ENCODE assay signal across 8 cellular contexts in the genomic region with DNA sequence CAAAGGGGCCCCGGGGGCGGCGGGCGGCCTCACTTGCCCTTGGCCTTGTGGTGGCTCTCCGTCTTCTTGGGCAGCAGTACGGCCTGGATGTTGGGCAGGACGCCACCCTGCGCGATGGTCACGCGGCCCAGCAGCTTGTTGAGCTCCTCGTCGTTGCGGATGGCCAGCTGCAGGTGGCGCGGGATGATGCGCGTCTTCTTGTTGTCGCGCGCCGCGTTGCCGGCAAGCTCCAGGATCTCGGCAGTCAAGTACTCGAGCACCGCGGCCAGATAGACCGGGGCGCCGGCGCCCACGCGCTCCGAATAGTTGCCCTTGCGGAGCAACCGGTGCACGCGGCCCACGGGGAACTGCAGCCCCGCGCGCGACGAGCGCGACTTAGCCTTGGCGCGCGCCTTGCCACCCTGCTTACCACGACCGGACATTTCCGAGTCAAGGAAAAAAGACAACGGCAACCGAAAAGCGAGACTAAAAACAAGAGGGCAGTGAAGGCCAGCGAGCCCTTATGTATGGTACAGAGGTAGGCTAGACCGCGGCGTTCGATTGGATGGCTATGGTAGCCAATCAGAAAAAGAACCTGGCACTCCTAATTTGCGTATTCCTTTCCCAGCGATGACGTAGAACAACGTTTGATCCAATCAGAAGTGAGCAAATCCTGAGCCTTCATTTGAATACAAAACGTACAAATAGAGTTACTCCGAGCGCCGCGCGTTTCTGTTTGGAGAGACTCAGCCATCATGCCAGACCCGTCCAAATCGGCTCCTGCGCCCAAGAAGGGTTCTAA. TPM values are rescaled to one million over a fixed set of nuclear protein-coding genes. Genes with fewer than 3 reads are reported as not detected.
DNase-seq lines count a peak whose midpoint lies in the region; ATAC-seq and TF ChIP-seq lines count a peak whose summit lies in the region.

No MANE protein-coding gene starts in this region.

- no peak overlapping the region for H3K4me2 ChIP-seq in Karpas-422 (ENCODE audit: low read depth, low read length, poor library complexity, severe bottlenecking)

- no peaks in the 10 kb centered on the region for H4K20me1 ChIP-seq in Karpas-422 (ENCODE audit: insufficient read depth, low read depth, low read length)

- no peak overlapping the region for H2AFZ ChIP-seq in Karpas-422 (ENCODE audit: low read length)

- peak; percentile 33; the same call in 2 of the 3 replicates for TF ChIP-seq CTCF in GM12872 (IDR thresholded peaks at IDR 0.05; ENCODE audit: insufficient read depth, low read depth, low read length)
- TF ChIP-seq CTCF in ascending aorta (IDR thresholded peaks at IDR 0.05): peak in 2 of 3 experiments; percentile 9 to 35

- H3K4me3 ChIP-seq in ascending aorta (peak overlapping the region; percentile 60 to 75), rectal smooth muscle tissue (ENCODE audit: low read length) (peak overlapping the region; percentile 77), Karpas-422 (ENCODE audit: low read length) (no peak overlapping the region)

- no peaks in the 10 kb centered on the region for H3K9me2 ChIP-seq in Karpas-422 (replicated peaks; ENCODE audit: insufficient read depth, low read length)

- peaks cover 5 to 8% of the 10 kb centered on the region in 2 donors for H3K4me1 ChIP-seq in ascending aorta
- no peaks in the 10 kb centered on the region for H3K4me1 ChIP-seq in rectal smooth muscle tissue (ENCODE audit: control insufficient read depth, insufficient read depth, low read length)
- H3K4me1 ChIP-seq in Karpas-422 (ENCODE audit: low read length): peaks cover 4% of the 10 kb centered on the region

- intact Hi-C loops in ascending aorta (cut with DNase I): loop anchor here (2.0 kb wide), 1 partner anchor 29 kb away; the partner anchor contains the start of gene RNF187

- H3K27me3 ChIP-seq in ascending aorta (peaks cover 6% of the 10 kb centered on the region), rectal smooth muscle tissue (ENCODE audit: control insufficient read depth, insufficient read depth, low read length) (no peaks in the 10 kb centered on the region), Karpas-422 (ENCODE audit: low read length) (no peaks in the 10 kb centered on the region)

- H3K9ac ChIP-seq in rectal smooth muscle tissue (ENCODE audit: low read length): peak overlapping the region; percentile 54
- H3K9ac ChIP-seq in Karpas-422 (ENCODE audit: low read length): no peak overlapping the region

- H3K9me3 ChIP-seq in ascending aorta (no peaks in the 10 kb centered on the region), Karpas-422 (ENCODE audit: low read length) (no peaks in the 10 kb centered on the region)

- DNase-seq in NCI-H1436 (lab: John Stamatoyannopoulos, UW) (peak; percentile 99), T-helper 2 cell (peak; percentile 54 to 99 (median 77)), ascending aorta (ENCODE audit: low spot score in 2 of 2) (peak; percentile 75 to 91), hepatic stellate cell (ENCODE audit: low spot score) (peak; percentile 87), Karpas-422 (no peak)

- no peaks in the 10 kb centered on the region for H3K79me2 ChIP-seq in Karpas-422 (ENCODE audit: low read length)

- H3K27ac ChIP-seq in ascending aorta (peak overlapping the region; percentile 73 to 79), rectal smooth muscle tissue (ENCODE audit: low read depth, low read length) (peak overlapping the region; percentile 69), Karpas-422 (ENCODE audit: low read length) (no peak overlapping the region)

- ATAC-seq in HG02623 (IDR thresholded peaks at IDR 0.05; ENCODE audit: unreplicated experiment): peak; percentile 90

- no peaks in the 10 kb centered on the region for H3K36me3 ChIP-seq in ascending aorta
- H3K36me3 ChIP-seq in rectal smooth muscle tissue (ENCODE audit: control insufficient read depth, insufficient read depth, low read length): no peaks in the 10 kb centered on the region
- H3K36me3 ChIP-seq in Karpas-422 (ENCODE audit: insufficient read depth, low read length): no peaks in the 10 kb centered on the region

RNA-seq across cellular contexts. Expression of gene RNF187, which starts 29.6 kb away (rescaled TPM):
- total RNA-seq in ascending aorta: 24.3 TPM
- 127 and 268 TPM in 2 replicates for total RNA-seq in Karpas-422 (2014; rRNA removed; shearing (Covaris generic); ENCODE audit: low replicate concordance)

RNA-seq across cellular contexts. Expression of gene TRIM17, which starts 40.9 kb away (rescaled TPM):
- total RNA-seq in ascending aorta: not detected
- total RNA-seq in Karpas-422 (2014; rRNA removed; shearing (Covaris generic); ENCODE audit: low replicate concordance): 0.29 TPM in 1 of 2 replicates, not detected in the other

RNA-seq across cellular contexts. Expression of gene TRIM11, which starts 51.0 kb away (rescaled TPM):
- 73.3 TPM for total RNA-seq in ascending aorta
- total RNA-seq in Karpas-422 (2014; rRNA removed; shearing (Covaris generic); ENCODE audit: low replicate concordance): 27.7 and 39.5 TPM in 2 replicates
